In genomic region chr6:102571236-102571908, GRCh38 we compare ENCODE assay signal across 26 cellular contexts.
A peak's percentile ranks its signal among the peaks of the same experiment; 100 is the strongest.
DNase-seq lines count a peak whose midpoint lies in the region; ATAC-seq, FAIRE-seq and TF ChIP-seq lines count a peak whose summit lies in the region.
"Had no signal": no experiment of that assay in that cellular context is flagged by ENCODE, and none has a peak within 500 bp of the region (broad histone marks: within the 10 kb centered on the region; RNA-seq: fewer than 3 reads in every experiment).

No MANE protein-coding gene starts in this region.

- peak; percentile 26 for DNase-seq in H4 (ENCODE audit: low spot score)
- peak; percentile 33 to 85 for DNase-seq in NCI-H446 (lab: John Stamatoyannopoulos, UW)
- DNase-seq in bronchial epithelial cell (ENCODE audit: low read depth), result peak; percentile 37
- DNase-seq in neural progenitor cell (ENCODE audit: low spot score), result no peak
- no peak for DNase-seq in T-helper 17 cell
- no peak for DNase-seq in germinal center (ENCODE audit: low spot score)
- no peak for DNase-seq in activated gamma-delta T cell (lab: John Stamatoyannopoulos, UW)
- DNase-seq: activated CD4-positive, alpha-beta memory T cell treated with anti-CD3 and anti-CD28 coated beads, Interleukin-2, amount 10 ng/mL, durations not matched to agents 7 days and 5 days; activated effector memory CD4-positive, alpha-beta T cell treated with Interleukin-2 at 50 U/mL for 16 hours; CD4-positive, alpha-beta memory T cell; DMS53; dorsolateral prefrontal cortex; foreskin keratinocyte; HFFc6; islet precursor cell; Kasumi-1; NCI-H1092; NCI-H2029; NCI-H510A; RPMI8226; stimulated activated naive CD4-positive, alpha-beta T cell treated with Interleukin-2 at 50 U/mL for 16 hours; T1000 had no signal

- H3K79me2 ChIP-seq in neural progenitor cell (ENCODE audit: low read depth), result no peaks in the 10 kb centered on the region
- H3K79me2 ChIP-seq: hepatocyte had no signal

- no peak for FAIRE-seq in bronchial epithelial cell (lab: Jason Lieb, UNC)
- FAIRE-seq: GM12891 had no signal

- H3K27me3 ChIP-seq in bronchial epithelial cell (ENCODE audit: control insufficient read depth, insufficient read depth, low read length) (no peaks in the 10 kb centered on the region), neural progenitor cell (no peaks in the 10 kb centered on the region)
- H3K27me3 ChIP-seq: dorsolateral prefrontal cortex, foreskin keratinocyte, hepatocyte had no signal

- no peak overlapping the region for H3K4me2 ChIP-seq in neural progenitor cell
- H3K4me2 ChIP-seq: hepatocyte had no signal

- no peaks in the 10 kb centered on the region for H3K9me3 ChIP-seq in neural progenitor cell (ENCODE audit: low read depth)
- H3K9me3 ChIP-seq in T-helper 17 cell (ENCODE audit: control insufficient read depth, low read length, poor library complexity, severe bottlenecking), result no peaks in the 10 kb centered on the region
- H3K9me3 ChIP-seq: prostate gland had no signal

- H3K27ac Mint-ChIP-seq in neural progenitor cell (no peak overlapping the region), T-helper 17 cell (no peak overlapping the region)
- H3K27ac Mint-ChIP-seq: activated CD4-positive, alpha-beta memory T cell treated with anti-CD3 and anti-CD28 coated beads, Interleukin-2, amount 10 ng/mL, durations not matched to agents 7 days and 5 days; CD4-positive, alpha-beta memory T cell; HFFc6 had no signal

- no peaks in the 10 kb centered on the region for H3K4me1 ChIP-seq in neural progenitor cell
- H3K4me1 ChIP-seq: foreskin keratinocyte, prostate gland had no signal

- no peak overlapping the region for H3K9ac ChIP-seq in neural progenitor cell

- no peaks in the 10 kb centered on the region for H3F3A ChIP-seq in neural progenitor cell (ENCODE audit: low read depth)

- H4K20me1 ChIP-seq in neural progenitor cell (ENCODE audit: low read depth), result no peaks in the 10 kb centered on the region

- ATAC-seq in T-helper 17 cell, result no peak
- ATAC-seq: foreskin keratinocyte had no signal

- no peak overlapping the region for H2AFZ ChIP-seq in neural progenitor cell (replicated peaks)
- H2AFZ ChIP-seq: hepatocyte had no signal

- H3K27me3 Mint-ChIP-seq in neural progenitor cell (ENCODE audit: insufficient read depth, low read depth), result no peaks in the 10 kb centered on the region
- no peaks in the 10 kb centered on the region for H3K27me3 Mint-ChIP-seq in T-helper 17 cell
- H3K27me3 Mint-ChIP-seq: activated CD4-positive, alpha-beta memory T cell treated with anti-CD3 and anti-CD28 coated beads, Interleukin-2, amount 10 ng/mL, durations not matched to agents 7 days and 5 days; CD4-positive, alpha-beta memory T cell had no signal

- H3K4me1 Mint-ChIP-seq in neural progenitor cell (no peaks in the 10 kb centered on the region), T-helper 17 cell (no peaks in the 10 kb centered on the region)
- H3K4me1 Mint-ChIP-seq: activated CD4-positive, alpha-beta memory T cell treated with anti-CD3 and anti-CD28 coated beads, Interleukin-2, amount 10 ng/mL, durations not matched to agents 7 days and 5 days; CD4-positive, alpha-beta memory T cell had no signal

- H3K36me3 ChIP-seq in bronchial epithelial cell (ENCODE audit: control insufficient read depth, insufficient read depth, low read length), result no peaks in the 10 kb centered on the region
- no peaks in the 10 kb centered on the region for H3K36me3 ChIP-seq in neural progenitor cell
- H3K36me3 ChIP-seq: prostate gland had no signal

- no peaks in the 10 kb centered on the region for H3K9me3 Mint-ChIP-seq in neural progenitor cell

- H3K4me3 Mint-ChIP-seq in neural progenitor cell, result no peak overlapping the region
- H3K4me3 Mint-ChIP-seq in T-helper 17 cell, result no peak overlapping the region
- H3K4me3 Mint-ChIP-seq: activated CD4-positive, alpha-beta memory T cell treated with anti-CD3 and anti-CD28 coated beads, Interleukin-2, amount 10 ng/mL, durations not matched to agents 7 days and 5 days; CD4-positive, alpha-beta memory T cell; HFFc6 had no signal

- TF ChIP-seq CTCF in bronchial epithelial cell (IDR thresholded peaks at IDR 0.05; ENCODE audit: insufficient read depth, low read length, severe bottlenecking) (no peak), neural progenitor cell (IDR thresholded peaks at IDR 0.05) (peak; percentile 23)

- H3K27ac ChIP-seq in neural progenitor cell, result no peak overlapping the region
- H3K27ac ChIP-seq: dorsolateral prefrontal cortex, epithelial cell of prostate, foreskin keratinocyte, hepatocyte, prostate gland had no signal

- H3K36me3 Mint-ChIP-seq in neural progenitor cell (no peaks in the 10 kb centered on the region), T-helper 17 cell (ENCODE audit: low read depth) (no peaks in the 10 kb centered on the region)
- H3K36me3 Mint-ChIP-seq: CD4-positive, alpha-beta memory T cell had no signal

- H3K4me3 ChIP-seq in bronchial epithelial cell (ENCODE audit: low read depth, low read length) (no peak overlapping the region), neural progenitor cell (no peak overlapping the region)
- H3K4me3 ChIP-seq: dorsolateral prefrontal cortex, hepatocyte, prostate gland had no signal

Comparison
In these comparisons a context has a peak if more than half of its experiments do, and no peak if none do; other contexts are left out.
1. DNase-seq: peak in H4 (single experiment), NCI-H446 (2 of 2) and bronchial epithelial cell (single experiment); none in neural progenitor cell (single experiment), T-helper 17 cell (0 of 3), germinal center (single experiment) and activated gamma-delta T cell (single experiment).